ENCODE assay signal across 33 cellular contexts in the genomic region with DNA sequence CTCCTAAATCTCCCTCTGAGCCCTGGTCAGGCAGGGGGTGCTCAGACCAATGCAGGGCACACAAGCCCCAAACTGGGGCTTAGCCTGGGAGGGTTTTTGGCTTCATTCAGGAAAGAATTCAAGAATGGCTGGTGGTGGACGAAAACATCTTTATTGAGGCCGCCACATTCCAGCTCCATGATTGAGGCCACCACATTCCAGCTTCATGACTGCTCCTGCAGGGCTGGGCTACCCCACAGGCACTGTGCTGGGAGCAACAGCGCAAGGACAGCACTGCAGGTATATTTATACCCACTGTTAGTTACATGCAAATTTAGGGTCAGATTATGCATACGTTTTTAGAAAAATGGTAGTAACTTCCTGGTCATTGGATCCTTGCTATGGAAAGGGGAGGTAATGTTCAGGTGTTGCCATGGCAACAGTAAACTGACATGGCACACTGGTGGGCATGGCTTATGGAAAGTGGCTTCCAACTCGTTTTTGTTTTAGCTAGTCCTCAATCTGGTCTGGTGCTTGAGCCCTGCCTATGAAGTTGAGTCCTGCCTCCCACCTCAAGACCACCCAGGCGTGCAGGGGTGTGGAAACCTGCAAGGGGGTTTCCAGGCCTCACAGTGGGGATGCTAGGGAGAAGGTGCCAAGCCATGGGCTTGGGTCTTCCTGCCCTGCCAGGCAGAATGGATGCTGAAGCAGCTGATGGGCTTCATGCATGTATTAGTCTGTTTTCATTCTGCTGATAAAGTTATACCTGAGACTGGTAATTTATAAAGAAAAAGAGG.
"Had no signal": no experiment of that assay in that cellular context is flagged by ENCODE, and none has a peak within 500 bp of the region (broad histone marks: within the 10 kb centered on the region; RNA-seq: fewer than 3 reads in every experiment).

No MANE protein-coding gene starts in this region.

- H2AFZ ChIP-seq: hepatocyte had no signal

- H3K27ac Mint-ChIP-seq: activated B cell treated with CpG ODN at 0.5 μM for 24 hours; activated CD4-positive, alpha-beta T cell treated with anti-CD3 and anti-CD28 coated beads for 36 hours; activated CD8-positive, alpha-beta memory T cell treated with anti-CD3 and anti-CD28 coated beads, Interleukin-2, amount 10 ng/mL, durations not matched to agents 7 days and 5 days; activated CD8-positive, alpha-beta T cell treated with anti-CD3 and anti-CD28 coated beads, Interleukin-2, amount 10 ng/mL, durations not matched to agents 7 days and 5 days; activated naive CD8-positive, alpha-beta T cell; mesothelial cell of epicardium; nephron progenitor cell; stimulated activated effector memory CD8-positive, alpha-beta T cell treated with anti-CD3 and anti-CD28 coated beads, Interleukin-12 subunit alpha, Interleukin-12 subunit beta, amount 100 ng/mL, for 72 hours; stimulated activated naive CD8-positive, alpha-beta T cell treated with anti-CD3 and anti-CD28 coated beads, Interleukin-15, Interleukin-2, amounts not matched to agents 100 ng/mL and 50 ng/mL, for 24 hours; T-helper 17 cell had no signal

- H3K4me3 ChIP-seq: body of pancreas, colonic mucosa, dorsolateral prefrontal cortex, gastroesophageal sphincter, hepatocyte, pancreas, prostate gland, sigmoid colon, thoracic aorta, vagina had no signal

- H3K27me3 Mint-ChIP-seq: activated B cell treated with CpG ODN at 0.5 μM for 24 hours; activated CD4-positive, alpha-beta T cell treated with anti-CD3 and anti-CD28 coated beads for 36 hours; activated CD8-positive, alpha-beta memory T cell treated with anti-CD3 and anti-CD28 coated beads, Interleukin-2, amount 10 ng/mL, durations not matched to agents 7 days and 5 days; activated naive CD8-positive, alpha-beta T cell had no signal

- H3K9me3 ChIP-seq: body of pancreas, colonic mucosa, pancreas, prostate gland, sigmoid colon, thoracic aorta, vagina had no signal

- H3K4me1 Mint-ChIP-seq: activated B cell treated with CpG ODN at 0.5 μM for 24 hours; activated CD4-positive, alpha-beta T cell treated with anti-CD3 and anti-CD28 coated beads for 36 hours; activated CD8-positive, alpha-beta memory T cell treated with anti-CD3 and anti-CD28 coated beads, Interleukin-2, amount 10 ng/mL, durations not matched to agents 7 days and 5 days; mesothelial cell of epicardium; nephron progenitor cell; stimulated activated effector memory CD8-positive, alpha-beta T cell treated with anti-CD3 and anti-CD28 coated beads, Interleukin-12 subunit alpha, Interleukin-12 subunit beta, amount 100 ng/mL, for 72 hours; T-helper 17 cell had no signal

- DNase-seq: activated B cell treated with CpG ODN at 0.5 μM for 24 hours; activated CD4-positive, alpha-beta T cell treated with anti-CD3 and anti-CD28 coated beads for 36 hours; activated CD8-positive, alpha-beta memory T cell treated with anti-CD3 and anti-CD28 coated beads, Interleukin-2, amount 10 ng/mL, durations not matched to agents 7 days and 5 days; activated CD8-positive, alpha-beta T cell treated with anti-CD3 and anti-CD28 coated beads, Interleukin-2, amount 10 ng/mL, durations not matched to agents 7 days and 5 days; activated effector memory CD4-positive, alpha-beta T cell treated with Interleukin-2 at 50 U/mL for 16 hours; activated naive CD4-positive, alpha-beta T cell treated with Interleukin-2 at 50 U/mL for 16 hours; anterior cingulate cortex; body of pancreas; cerebellar nuclear complex; colonic mucosa; dorsolateral prefrontal cortex; effector memory CD4-positive, alpha-beta T cell; erythroblast; left cardiac atrium; mammary epithelial cell; naive B cell; nephron progenitor cell; pancreas; retina; sigmoid colon; small intestine; stimulated activated CD4-positive, alpha-beta T cell treated with anti-CD3 and anti-CD28 coated beads, Interleukin-4, amount 100 ng/mL, for 24 hours; T-helper 17 cell; T1000 had no signal

- ATAC-seq: activated CD4-positive, alpha-beta T cell treated with anti-CD3 and anti-CD28 coated beads for 36 hours; activated CD8-positive, alpha-beta memory T cell treated with anti-CD3 and anti-CD28 coated beads, Interleukin-2, amount 10 ng/mL, durations not matched to agents 7 days and 5 days; activated CD8-positive, alpha-beta T cell treated with anti-CD3 and anti-CD28 coated beads, Interleukin-2, amount 10 ng/mL, durations not matched to agents 7 days and 5 days; body of pancreas; gastroesophageal sphincter; pancreas; stimulated activated effector memory CD8-positive, alpha-beta T cell treated with anti-CD3 and anti-CD28 coated beads, Interleukin-12 subunit alpha, Interleukin-12 subunit beta, amount 100 ng/mL, for 72 hours; T-helper 17 cell had no signal

- H3K27ac ChIP-seq: body of pancreas, colonic mucosa, dorsolateral prefrontal cortex, gastroesophageal sphincter, hepatocyte, pancreas, prostate gland, sigmoid colon, thoracic aorta, vagina had no signal

- H3K4me1 ChIP-seq: body of pancreas, colonic mucosa, gastroesophageal sphincter, pancreas, prostate gland, sigmoid colon, vagina had no signal

- H3K79me2 ChIP-seq: hepatocyte had no signal

- H3K36me3 ChIP-seq: colonic mucosa, gastroesophageal sphincter, pancreas, prostate gland, sigmoid colon, thoracic aorta, vagina had no signal

- H3K36me3 Mint-ChIP-seq: activated naive CD8-positive, alpha-beta T cell; mesothelial cell of epicardium; stimulated activated effector memory CD8-positive, alpha-beta T cell treated with anti-CD3 and anti-CD28 coated beads, Interleukin-12 subunit alpha, Interleukin-12 subunit beta, amount 100 ng/mL, for 72 hours had no signal

- H3K4me3 Mint-ChIP-seq: activated B cell treated with CpG ODN at 0.5 μM for 24 hours; activated CD4-positive, alpha-beta T cell treated with anti-CD3 and anti-CD28 coated beads for 36 hours; activated CD8-positive, alpha-beta memory T cell treated with anti-CD3 and anti-CD28 coated beads, Interleukin-2, amount 10 ng/mL, durations not matched to agents 7 days and 5 days; activated CD8-positive, alpha-beta T cell treated with anti-CD3 and anti-CD28 coated beads, Interleukin-2, amount 10 ng/mL, durations not matched to agents 7 days and 5 days; activated naive CD8-positive, alpha-beta T cell; mesothelial cell of epicardium; naive B cell; nephron progenitor cell; stimulated activated effector memory CD8-positive, alpha-beta T cell treated with anti-CD3 and anti-CD28 coated beads, Interleukin-12 subunit alpha, Interleukin-12 subunit beta, amount 100 ng/mL, for 72 hours; stimulated activated naive CD8-positive, alpha-beta T cell treated with anti-CD3 and anti-CD28 coated beads, Interleukin-15, Interleukin-2, amounts not matched to agents 100 ng/mL and 50 ng/mL, for 24 hours; T-helper 17 cell had no signal

- H3K27me3 ChIP-seq: body of pancreas, colonic mucosa, hepatocyte, pancreas, sigmoid colon, vagina had no signal

- H3K4me2 ChIP-seq: hepatocyte had no signal
